Comparison of ENCODE assay signal across 15 cellular contexts in the genomic region with DNA sequence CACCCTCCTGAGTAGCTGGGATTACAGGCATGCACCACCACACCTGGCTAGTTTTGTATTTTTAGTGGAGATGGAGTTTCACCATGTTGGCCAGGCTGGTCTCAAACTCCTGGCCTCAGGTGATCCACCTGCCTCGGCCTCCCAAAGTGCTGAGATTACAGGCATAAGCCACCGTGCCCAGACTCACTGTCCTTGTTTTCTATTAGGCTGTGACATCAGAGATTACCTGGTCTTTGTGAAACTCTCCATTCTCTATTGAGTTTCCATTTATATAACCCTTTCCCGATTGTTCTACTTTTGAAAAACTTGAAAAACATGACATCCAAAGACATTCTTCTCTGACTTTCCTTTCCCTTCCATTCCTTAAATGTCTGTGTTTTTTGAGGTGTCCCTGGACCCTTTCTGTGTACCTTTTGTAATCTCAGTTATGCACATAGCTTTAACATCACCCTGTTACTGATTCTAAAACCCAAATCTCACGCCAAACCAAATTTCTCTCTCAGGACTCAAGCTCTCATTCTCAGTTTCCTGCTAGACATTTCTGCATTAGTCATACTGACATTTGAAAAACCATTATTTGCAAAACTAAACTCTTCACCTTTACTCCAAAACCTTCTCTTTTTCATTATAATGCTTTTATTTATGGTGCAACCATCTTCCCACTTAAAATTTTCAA.
DNase-seq lines count a peak whose midpoint lies in the region; ATAC-seq, FAIRE-seq and TF ChIP-seq lines count a peak whose summit lies in the region.
"Had no signal": no experiment of that assay in that cellular context is flagged by ENCODE, and none has a peak within 500 bp of the region (broad histone marks: within the 10 kb centered on the region; RNA-seq: fewer than 3 reads in every experiment).

No MANE protein-coding gene starts in this region.

- H2AFZ ChIP-seq in GM12878 (ENCODE audit: control insufficient read depth, low read depth, low read length) = no peak overlapping the region

- in situ Hi-C loops in GM12878 (cut with MboI) = no loop called here

- no peak overlapping the region for H3K9ac ChIP-seq in GM12878 (ENCODE audit: control insufficient read depth, insufficient read depth, low read length)

- TF ChIP-seq POLR2A in GM12878 (IDR thresholded peaks at IDR 0.05; ENCODE audit: low read depth, low read length) = no peak

- H3K4me3 Mint-ChIP-seq in activated CD4-positive, alpha-beta memory T cell treated with anti-CD3 and anti-CD28 coated beads for 36 hours = no peak overlapping the region
- H3K4me3 Mint-ChIP-seq: CD4-positive, alpha-beta memory T cell; H9 had no signal

- 13% methylated on average over 4 of the region's 4 CpGs for WGBS in GM12878 (ENCODE audit: insufficient coverage, insufficient replicate concordance, low lambda C conversion rate, missing lambda C conversion rate)

- H3K4me2 ChIP-seq in GM12878 (ENCODE audit: control insufficient read depth, insufficient read depth) = peak overlapping the region; percentile 47

- TF ChIP-seq RAD21 in GM12878 (IDR thresholded peaks at IDR 0.05; ENCODE audit: insufficient read depth, low read depth, low read length) = no peak

- H3K4me1 Mint-ChIP-seq in activated CD4-positive, alpha-beta memory T cell treated with anti-CD3 and anti-CD28 coated beads for 36 hours (ENCODE audit: low read depth) = no peaks in the 10 kb centered on the region
- H3K4me1 Mint-ChIP-seq: CD4-positive, alpha-beta memory T cell had no signal

- no peaks in the 10 kb centered on the region for H3K27me3 ChIP-seq in GM12878 (replicated peaks in 1 of 2; ENCODE audit: control insufficient read depth in 2 of 2, insufficient read depth in 2 of 2, low read length in 1 of 2)

- H3K9me3 Mint-ChIP-seq in activated CD4-positive, alpha-beta memory T cell treated with anti-CD3 and anti-CD28 coated beads for 36 hours = peaks cover 6% of the 10 kb centered on the region

- H3K36me3 ChIP-seq in GM12878 (ENCODE audit: control insufficient read depth in 2 of 2, insufficient read depth in 2 of 2, low read length in 1 of 2) = no peaks in the 10 kb centered on the region; a peak in 1 of 4 replicates

- SMC1A ChIA-PET in GM12878 (lab: Charles Lee; ENCODE audit: uncharacterized antibody, unreplicated experiment) = interaction anchor here (0.9 to 1.6 kb wide), 3 partner anchors 9 to 449 kb away, joined by 3 to 6 read pairs (median 3); no protein-coding TSS in a partner anchor

- DNase-seq in GM12878 (ENCODE audit: low read depth, low spot score) (peak; percentile 45), NCI-H187 (lab: John Stamatoyannopoulos, UW) (no peak), islet precursor cell (no peak)
- no peak for DNase-seq in activated CD4-positive, alpha-beta memory T cell treated with anti-CD3 and anti-CD28 coated beads for 36 hours
- DNase-seq: activated CD8-positive, alpha-beta memory T cell treated with anti-CD3 and anti-CD28 coated beads, Interleukin-2, amount 50 U/mL, for 4 hours; amygdala; CD4-positive, alpha-beta memory T cell; dermis blood vessel endothelial cell; H9; NCI-H1436; NCI-H526 treated with DMSO at 0.1 percent for 48 hours had no signal

- no peaks in the 10 kb centered on the region for H3K27me3 Mint-ChIP-seq in activated CD4-positive, alpha-beta memory T cell treated with anti-CD3 and anti-CD28 coated beads for 36 hours
- H3K27me3 Mint-ChIP-seq: CD4-positive, alpha-beta memory T cell had no signal

- RAD21 ChIA-PET in GM12878 (lab: Charles Lee; ENCODE audit: unreplicated experiment) = interaction anchor here (0.9 kb wide), 1 partner anchor 349 kb away, joined by 3 read pairs; no protein-coding TSS in a partner anchor

- ATAC-seq in GM19023 (IDR thresholded peaks at IDR 0.05; ENCODE audit: unreplicated experiment) = peak; percentile 69
- peak; percentile 73 for ATAC-seq in GM21717 (IDR thresholded peaks at IDR 0.05; ENCODE audit: unreplicated experiment)
- ATAC-seq in HG03066 (IDR thresholded peaks at IDR 0.05; ENCODE audit: low read depth, unreplicated experiment) = peak; percentile 76
- ATAC-seq in GM12878 = peak; percentile 83

- FAIRE-seq in GM12878 (lab: Jason Lieb, UNC) = peak; percentile 82
- FAIRE-seq: islet of Langerhans had no signal

- H3K4me1 ChIP-seq in GM12878 (ENCODE audit: control insufficient read depth, insufficient read depth, low read length) = peaks cover 6% of the 10 kb centered on the region

- H3K36me3 Mint-ChIP-seq in activated CD4-positive, alpha-beta memory T cell treated with anti-CD3 and anti-CD28 coated beads for 36 hours = no peaks in the 10 kb centered on the region
- H3K36me3 Mint-ChIP-seq: CD4-positive, alpha-beta memory T cell had no signal

- H3K4me3 ChIP-seq in GM12878 = no peak overlapping the region

- CTCF ChIA-PET in GM12878 (lab: Yijun Ruan, JAX) = interaction anchor here (0.6 kb wide), 1 partner anchor 446 kb away, joined by 3 read pairs; no protein-coding TSS in a partner anchor
- CTCF ChIA-PET in activated CD4-positive, alpha-beta memory T cell treated with anti-CD3 and anti-CD28 coated beads for 36 hours (lab: Charles Lee) = no interaction called here

- intact Hi-C loops in GM12878 (cut with micrococcal nuclease; ENCODE audit: unreplicated experiment) = no loop called here
- intact Hi-C loops in activated CD4-positive, alpha-beta memory T cell treated with anti-CD3 and anti-CD28 coated beads for 36 hours (cut with micrococcal nuclease) = no loop called here

- H3K27ac Mint-ChIP-seq in activated CD4-positive, alpha-beta memory T cell treated with anti-CD3 and anti-CD28 coated beads for 36 hours = no peak overlapping the region
- H3K27ac Mint-ChIP-seq: CD4-positive, alpha-beta memory T cell; H9 had no signal

- BruUV-seq in GM12878 (replicated peaks; lab: Mats Ljungman, UMichigan) = no TSS peak

- H3K27ac ChIP-seq in GM12878 (ENCODE audit: control insufficient read depth, insufficient read depth) = no peak overlapping the region; the same call in 1 of the 2 replicates

- no peaks in the 10 kb centered on the region for H3K79me2 ChIP-seq in GM12878 (ENCODE audit: control insufficient read depth, insufficient read depth, low read length)

- no peak for TF ChIP-seq CTCF in GM12878 (IDR thresholded peaks at IDR 0.05 in 2 of 3, conservative IDR thresholded peaks at IDR 0.05 in 1 of 3; ENCODE audit: control insufficient read depth in 2 of 3, extremely low read depth in 1 of 3, insufficient read depth in 1 of 3, low read depth in 3 of 3, low read length in 3 of 3)

- peak; percentile 11 to 26; a peak in 1 of 4 replicates for TF ChIP-seq EP300 in GM12878 (IDR thresholded peaks at IDR 0.05; ENCODE audit: borderline replicate concordance in 1 of 2, control insufficient read depth in 1 of 2, low read depth in 2 of 2, low read length in 2 of 2)

- no peaks in the 10 kb centered on the region; the same call in 2 of the 3 replicates for H3K9me3 ChIP-seq in GM12878 (replicated peaks; ENCODE audit: control insufficient read depth, insufficient read depth, low read length)

- POLR2A ChIA-PET in GM12878 (lab: Charles Lee) = no interaction called here
- POLR2A ChIA-PET in activated CD4-positive, alpha-beta memory T cell treated with anti-CD3 and anti-CD28 coated beads for 36 hours (lab: Charles Lee) = no interaction called here

- H4K20me1 ChIP-seq in GM12878 (ENCODE audit: control insufficient read depth, insufficient read depth) = no peaks in the 10 kb centered on the region

TF ChIP-seq in GM12878, 131 proteins besides CTCF, POLR2A, EP300 and RAD21:
- TF ChIP-seq IRF4 (IDR thresholded peaks at IDR 0.05; ENCODE audit: low read depth, low read length) = 0 out of 2 replicates have a peak, but pooled peaks have one; percentile 27
- 0 out of 2 replicates have a peak, but pooled peaks have one; percentile 35 for TF ChIP-seq ATF7 (IDR thresholded peaks at IDR 0.05; ENCODE audit: low read depth)
- TF ChIP-seq IKZF2 (IDR thresholded peaks at IDR 0.05) = peak in 1 of 2 experiments; percentile 54; a peak in 2 of 4 replicates
- peak; percentile 43; the same call in 1 of the 2 replicates for TF ChIP-seq MTA2 (IDR thresholded peaks at IDR 0.05; ENCODE audit: low read depth)
- no peak for TF ChIP-seq CBX5 (IDR thresholded peaks at IDR 0.05; ENCODE audit: low read depth)
- TF ChIP-seq STAT3 (IDR thresholded peaks at IDR 0.05; ENCODE audit: low read depth, low read length) = no peak
- no peak for TF ChIP-seq BMI1 (IDR thresholded peaks at IDR 0.05; ENCODE audit: borderline replicate concordance)
- TF ChIP-seq ZNF24 (IDR thresholded peaks at IDR 0.05) = 0 out of 2 replicates have a peak, but pooled peaks have one; percentile 15
- 0 out of 2 replicates have a peak, but pooled peaks have one; percentile 21 for TF ChIP-seq JUNB (IDR thresholded peaks at IDR 0.05)
- TF ChIP-seq, protein P1, sequence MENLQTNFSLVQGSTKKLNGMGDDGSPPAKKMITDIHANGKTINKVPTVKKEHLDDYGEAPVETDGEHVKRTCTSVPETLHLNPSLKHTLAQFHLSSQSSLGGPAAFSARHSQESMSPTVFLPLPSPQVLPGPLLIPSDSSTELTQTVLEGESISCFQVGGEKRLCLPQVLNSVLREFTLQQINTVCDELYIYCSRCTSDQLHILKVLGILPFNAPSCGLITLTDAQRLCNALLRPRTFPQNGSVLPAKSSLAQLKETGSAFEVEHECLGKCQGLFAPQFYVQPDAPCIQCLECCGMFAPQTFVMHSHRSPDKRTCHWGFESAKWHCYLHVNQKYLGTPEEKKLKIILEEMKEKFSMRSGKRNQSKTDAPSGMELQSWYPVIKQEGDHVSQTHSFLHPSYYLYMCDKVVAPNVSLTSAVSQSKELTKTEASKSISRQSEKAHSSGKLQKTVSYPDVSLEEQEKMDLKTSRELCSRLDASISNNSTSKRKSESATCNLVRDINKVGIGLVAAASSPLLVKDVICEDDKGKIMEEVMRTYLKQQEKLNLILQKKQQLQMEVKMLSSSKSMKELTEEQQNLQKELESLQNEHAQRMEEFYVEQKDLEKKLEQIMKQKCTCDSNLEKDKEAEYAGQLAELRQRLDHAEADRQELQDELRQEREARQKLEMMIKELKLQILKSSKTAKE (IDR thresholded peaks at IDR 0.05; ENCODE audit: low read depth, poor library complexity, severe bottlenecking) = peak; percentile 82
TF ChIP-seq in GM12878: peak in this region for 7.
